Comparison of ENCODE assay signal across 23 cellular contexts in genomic region chr7:123555484-123555883, GRCh38. TPM values are rescaled to one million over a fixed set of nuclear protein-coding genes. Genes with fewer than 3 reads are reported as not detected.
A peak's percentile ranks its signal among the peaks of the same experiment; 100 is the strongest.
DNase-seq lines count a peak whose midpoint lies in the region; ATAC-seq, FAIRE-seq and TF ChIP-seq lines count a peak whose summit lies in the region.
"Had no signal": no experiment of that assay in that cellular context is flagged by ENCODE, and none has a peak within 500 bp of the region (broad histone marks: within the 10 kb centered on the region; RNA-seq: fewer than 3 reads in every experiment).

No MANE protein-coding gene starts in this region.

- POLR2A ChIA-PET in SK-N-SH (lab: Yijun Ruan, JAX) (no interaction called here), OCI-LY7 (lab: Charles Lee) (interaction anchor here (1.0 kb wide), 1 partner anchor 194 kb away, joined by 4 read pairs; the partner anchor contains the start of gene WASL)
- POLR2A ChIA-PET in activated CD4-positive, alpha-beta memory T cell treated with anti-CD3 and anti-CD28 coated beads, Interleukin-2, amount 10 ng/mL, durations not matched to agents 7 days and 5 days (lab: Charles Lee) = no interaction called here

- no peak overlapping the region for H3K4me3 Mint-ChIP-seq in activated CD4-positive, alpha-beta memory T cell treated with anti-CD3 and anti-CD28 coated beads, Interleukin-2, amount 10 ng/mL, durations not matched to agents 7 days and 5 days
- H3K4me3 Mint-ChIP-seq in activated naive CD4-positive, alpha-beta T cell treated with anti-CD3 and anti-CD28 coated beads, Interleukin-2, amount 10 ng/mL, durations not matched to agents 7 days and 5 days = no peak overlapping the region

- H4K20me1 ChIP-seq in SK-N-SH (ENCODE audit: insufficient read depth) (no peaks in the 10 kb centered on the region), DOHH2 (ENCODE audit: control insufficient read depth, insufficient read depth, low read depth, low read length) (no peaks in the 10 kb centered on the region), OCI-LY7 (ENCODE audit: insufficient read depth, low read length) (0 out of 2 replicates have a peak, but pooled peaks cover 6% of the 10 kb centered on the region)

- H2AFZ ChIP-seq in SK-N-SH (ENCODE audit: low read depth) (no peak overlapping the region), OCI-LY7 (ENCODE audit: low read length) (no peak overlapping the region)
- H2AFZ ChIP-seq: PC-9 had no signal

- no peak overlapping the region for H3K4me3 ChIP-seq in SK-N-SH (ENCODE audit: low read depth in 2 of 2, low read length in 1 of 2)
- H3K4me3 ChIP-seq in DOHH2 (ENCODE audit: low read length) = no peak overlapping the region
- peak overlapping the region; percentile 92 for H3K4me3 ChIP-seq in OCI-LY7 (ENCODE audit: low read depth, low read length, poor library complexity, severe bottlenecking)
- H3K4me3 ChIP-seq in endocrine pancreas (ENCODE audit: control insufficient read depth, insufficient read depth, low read length) = peak overlapping the region; percentile 98
- no peak overlapping the region for H3K4me3 ChIP-seq in pancreas
- H3K4me3 ChIP-seq: PC-9 had no signal

- H3K79me2 ChIP-seq in SK-N-SH (ENCODE audit: insufficient read depth) (peaks cover 55% of the 10 kb centered on the region), DOHH2 (ENCODE audit: control insufficient read depth, low read length) (peaks cover 49% of the 10 kb centered on the region), OCI-LY7 (ENCODE audit: insufficient read depth, low read depth, low read length) (peaks cover 53% of the 10 kb centered on the region; the same call in 1 of the 2 replicates)

- H3K9ac ChIP-seq in SK-N-SH (no peak overlapping the region), endocrine pancreas (ENCODE audit: control insufficient read depth, insufficient read depth, low read length) (no peak overlapping the region)

- peaks cover 18% of the 10 kb centered on the region for H3K36me3 Mint-ChIP-seq in activated CD4-positive, alpha-beta memory T cell treated with anti-CD3 and anti-CD28 coated beads, Interleukin-2, amount 10 ng/mL, durations not matched to agents 7 days and 5 days (ENCODE audit: low read depth)
- peaks cover 11% of the 10 kb centered on the region for H3K36me3 Mint-ChIP-seq in activated naive CD4-positive, alpha-beta T cell treated with anti-CD3 and anti-CD28 coated beads, Interleukin-2, amount 10 ng/mL, durations not matched to agents 7 days and 5 days

- H3K4me1 ChIP-seq in SK-N-SH (ENCODE audit: control insufficient read depth in 1 of 2, insufficient read depth in 2 of 2, low read depth in 1 of 2, low read length in 1 of 2) = peaks cover 9 to 12% of the 10 kb centered on the region in 2 experiments
- H3K4me1 ChIP-seq in DOHH2 (ENCODE audit: control insufficient read depth, low read length) = peaks cover 23% of the 10 kb centered on the region
- H3K4me1 ChIP-seq in OCI-LY7 (ENCODE audit: insufficient read depth, low read length, poor library complexity, severe bottlenecking) = peaks cover 15% of the 10 kb centered on the region
- H3K4me1 ChIP-seq in endocrine pancreas (ENCODE audit: control insufficient read depth, insufficient read depth, low read length) = peaks cover 15% of the 10 kb centered on the region
- H3K4me1 ChIP-seq in pancreas = peaks cover 6 to 28% (median 7%) of the 10 kb centered on the region in 3 donors

- H3K27me3 Mint-ChIP-seq in activated CD4-positive, alpha-beta memory T cell treated with anti-CD3 and anti-CD28 coated beads, Interleukin-2, amount 10 ng/mL, durations not matched to agents 7 days and 5 days = peaks cover 2% of the 10 kb centered on the region
- H3K27me3 Mint-ChIP-seq in activated naive CD4-positive, alpha-beta T cell treated with anti-CD3 and anti-CD28 coated beads, Interleukin-2, amount 10 ng/mL, durations not matched to agents 7 days and 5 days = no peaks in the 10 kb centered on the region

- intact Hi-C loops in OCI-LY7 (cut with micrococcal nuclease; ENCODE audit: unreplicated experiment) = loop anchor here (5.0 kb wide), 1 partner anchor 192 kb away; the partner anchor contains the start of gene WASL
- intact Hi-C loops in pancreas (cut with DNase I) = no loop called here

- ATAC-seq in SK-N-SH treated with all-trans-retinoic acid at 6 μM for 48 hours = no peak
- ATAC-seq in pancreas = no peak

- H3K9me3 ChIP-seq in SK-N-SH (no peaks in the 10 kb centered on the region), DOHH2 (ENCODE audit: control insufficient read depth, insufficient read depth, low read length) (no peaks in the 10 kb centered on the region), OCI-LY7 (ENCODE audit: low read length) (no peaks in the 10 kb centered on the region), endocrine pancreas (ENCODE audit: control insufficient read depth, low read length) (no peaks in the 10 kb centered on the region), pancreas (no peaks in the 10 kb centered on the region)

- H3F3A ChIP-seq in SK-N-SH (replicated peaks; ENCODE audit: insufficient read depth) (peaks cover 11% of the 10 kb centered on the region), DOHH2 (ENCODE audit: control insufficient read depth, insufficient read depth) (no peaks in the 10 kb centered on the region)

- no peak overlapping the region for H3K27ac ChIP-seq in SK-N-SH (ENCODE audit: low read depth in 2 of 2, low read length in 1 of 2)
- H3K27ac ChIP-seq in DOHH2 (ENCODE audit: low read depth, low read length) = no peak overlapping the region
- H3K27ac ChIP-seq in OCI-LY7 (ENCODE audit: low read depth, low read length, poor library complexity, severe bottlenecking) = no peak overlapping the region
- no peak overlapping the region for H3K27ac ChIP-seq in pancreas
- H3K27ac ChIP-seq: 22Rv1, C4-2B, PC-9 had no signal

- no peak for FAIRE-seq in pancreas (lab: Jason Lieb, UNC)
- FAIRE-seq: H54 had no signal

- no peak for TF ChIP-seq RAD21 in SK-N-SH (IDR thresholded peaks at IDR 0.05; ENCODE audit: low read length)

- peaks cover 4% of the 10 kb centered on the region for H3K9me3 Mint-ChIP-seq in activated CD4-positive, alpha-beta memory T cell treated with anti-CD3 and anti-CD28 coated beads, Interleukin-2, amount 10 ng/mL, durations not matched to agents 7 days and 5 days
- H3K9me3 Mint-ChIP-seq in activated naive CD4-positive, alpha-beta T cell treated with anti-CD3 and anti-CD28 coated beads, Interleukin-2, amount 10 ng/mL, durations not matched to agents 7 days and 5 days = peaks cover 1% of the 10 kb centered on the region

- TF ChIP-seq CTCF in SK-N-SH (IDR thresholded peaks at IDR 0.05) (no peak), DOHH2 (IDR thresholded peaks at IDR 0.05; ENCODE audit: low read depth, low read length, poor library complexity, severe bottlenecking) (no peak), OCI-LY7 (conservative IDR thresholded peaks at IDR 0.05; ENCODE audit: low read length) (no peak), pancreas (IDR thresholded peaks at IDR 0.05) (no peak)

- H3K36me3 ChIP-seq in SK-N-SH (replicated peaks in 1 of 2; ENCODE audit: control insufficient read depth in 1 of 2, insufficient read depth in 2 of 2, low read length in 1 of 2) = peaks cover 22 to 27% of the 10 kb centered on the region in 2 experiments
- peaks cover 46% of the 10 kb centered on the region for H3K36me3 ChIP-seq in DOHH2 (ENCODE audit: control insufficient read depth, low read length)
- peaks cover 44% of the 10 kb centered on the region for H3K36me3 ChIP-seq in OCI-LY7 (ENCODE audit: insufficient read depth, low read length)
- no peaks in the 10 kb centered on the region for H3K36me3 ChIP-seq in endocrine pancreas (ENCODE audit: control insufficient read depth, insufficient read depth, low read length)
- no peaks in the 10 kb centered on the region for H3K36me3 ChIP-seq in pancreas

- H3K4me2 ChIP-seq in SK-N-SH = peak overlapping the region; percentile 82
- H3K4me2 ChIP-seq in DOHH2 (ENCODE audit: low read length) = peak overlapping the region; percentile 78
- peak overlapping the region; percentile 92 for H3K4me2 ChIP-seq in OCI-LY7 (ENCODE audit: low read length)

- no peaks in the 10 kb centered on the region for H3K9me2 ChIP-seq in SK-N-SH
- H3K9me2 ChIP-seq in DOHH2 (replicated peaks; ENCODE audit: control insufficient read depth, low read length) = no peaks in the 10 kb centered on the region
- H3K9me2 ChIP-seq in OCI-LY7 (ENCODE audit: insufficient read depth, low read length) = no peaks in the 10 kb centered on the region

- no peak for DNase-seq in SK-N-SH
- no peak for DNase-seq in OCI-LY7 (ENCODE audit: low spot score)
- DNase-seq in pancreas = no peak
- DNase-seq in activated CD4-positive, alpha-beta memory T cell treated with anti-CD3 and anti-CD28 coated beads, Interleukin-2, amount 10 ng/mL, durations not matched to agents 7 days and 5 days = no peak
- no peak for DNase-seq in activated naive CD4-positive, alpha-beta T cell treated with anti-CD3 and anti-CD28 coated beads, Interleukin-2, amount 10 ng/mL, durations not matched to agents 7 days and 5 days
- DNase-seq: ACHN, EL, GF-D8, NCI-H1092 treated with DMSO at 0.1 percent for 48 hours, NCI-H146, NCI-H2029, NCI-H2227 treated with DMSO at 0.1 percent for 48 hours, NCI-H510A treated with DMSO at 0.1 percent for 48 hours, NCI-H774, PC-9, RPMI8226, SHP77 had no signal

- H3K4me1 Mint-ChIP-seq in activated CD4-positive, alpha-beta memory T cell treated with anti-CD3 and anti-CD28 coated beads, Interleukin-2, amount 10 ng/mL, durations not matched to agents 7 days and 5 days = peaks cover 2% of the 10 kb centered on the region
- peaks cover 2% of the 10 kb centered on the region for H3K4me1 Mint-ChIP-seq in activated naive CD4-positive, alpha-beta T cell treated with anti-CD3 and anti-CD28 coated beads, Interleukin-2, amount 10 ng/mL, durations not matched to agents 7 days and 5 days

- H3K27me3 ChIP-seq in SK-N-SH (ENCODE audit: insufficient read depth) (no peaks in the 10 kb centered on the region), DOHH2 (ENCODE audit: control insufficient read depth, low read length) (no peaks in the 10 kb centered on the region), endocrine pancreas (ENCODE audit: control insufficient read depth, insufficient read depth, low read length) (no peaks in the 10 kb centered on the region), pancreas (no peaks in the 10 kb centered on the region)

- CTCF ChIA-PET in SK-N-SH (lab: Yijun Ruan, JAX) (no interaction called here), OCI-LY7 (lab: Charles Lee; ENCODE audit: unreplicated experiment) (no interaction called here)
- CTCF ChIA-PET in activated CD4-positive, alpha-beta memory T cell treated with anti-CD3 and anti-CD28 coated beads, Interleukin-2, amount 10 ng/mL, durations not matched to agents 7 days and 5 days (lab: Charles Lee) = no interaction called here
- CTCF ChIA-PET in activated naive CD4-positive, alpha-beta T cell treated with anti-CD3 and anti-CD28 coated beads, Interleukin-2, amount 10 ng/mL, durations not matched to agents 7 days and 5 days (lab: Charles Lee) = no interaction called here

- H3K27ac Mint-ChIP-seq in activated CD4-positive, alpha-beta memory T cell treated with anti-CD3 and anti-CD28 coated beads, Interleukin-2, amount 10 ng/mL, durations not matched to agents 7 days and 5 days = no peak overlapping the region
- H3K27ac Mint-ChIP-seq in activated naive CD4-positive, alpha-beta T cell treated with anti-CD3 and anti-CD28 coated beads, Interleukin-2, amount 10 ng/mL, durations not matched to agents 7 days and 5 days = no peak overlapping the region

- no peak for TF ChIP-seq EP300 in SK-N-SH (IDR thresholded peaks at IDR 0.05; ENCODE audit: borderline replicate concordance in 1 of 2, low read depth in 1 of 2, low read length in 1 of 2)

- no TSS peak for BruUV-seq in OCI-LY7 (replicated peaks; lab: Mats Ljungman, UMichigan)

RNA-seq across cellular contexts. Expression of gene NDUFA5, which starts 2.1 kb away (rescaled TPM):
- polyA plus RNA-seq in SK-N-SH (2012; rRNA removed) = 10.9 and 14.6 TPM in 2 replicates
- 20.3 and 38.9 TPM in 2 replicates for polyA plus RNA-seq in SK-N-SH (2012; cell fraction: cytosol; rRNA removed)
- polyA plus RNA-seq in SK-N-SH (2012; cell fraction: nucleus; rRNA removed) = 2.5 and 7.4 TPM in 2 replicates
- 42.6 and 50.8 TPM in 2 replicates for total RNA-seq in OCI-LY7 (2014; rRNA removed; shearing (Covaris generic))
- 71.5 and 74.9 TPM in 2 replicates for total RNA-seq in OCI-LY7 (2022)
- total RNA-seq in pancreas = 10 to 100 TPM; 19.4 to 42.5 (median 31.6) TPM
- polyA plus RNA-seq in pancreas = 10 to 100 TPM; 55.5 to 83.5 TPM
- 10 to 100 TPM; 52.7 to 54.0 TPM for total RNA-seq in activated CD4-positive, alpha-beta memory T cell treated with anti-CD3 and anti-CD28 coated beads, Interleukin-2, amount 10 ng/mL, durations not matched to agents 7 days and 5 days

RNA-seq across cellular contexts. Expression of gene IQUB, which starts 21.1 kb away (rescaled TPM):
- polyA plus RNA-seq in SK-N-SH (2012; rRNA removed) (0.10 and 0.11 TPM in 2 replicates), pancreas (under 1 TPM; 0.15 to 0.59 TPM)
- 0.13 and 0.15 TPM in 2 replicates for polyA plus RNA-seq in SK-N-SH (2012; cell fraction: cytosol; rRNA removed)
- 0.09 and 0.26 TPM in 2 replicates for polyA plus RNA-seq in SK-N-SH (2012; cell fraction: nucleus; rRNA removed)
- 0.09 and 0.15 TPM in 2 replicates for total RNA-seq in OCI-LY7 (2014; rRNA removed; shearing (Covaris generic))
- total RNA-seq in OCI-LY7 (2022) (0.32 and 0.42 TPM in 2 replicates), pancreas (under 1 TPM; 0.41 to 0.81 (median 0.52) TPM)
- not detected for total RNA-seq in activated CD4-positive, alpha-beta memory T cell treated with anti-CD3 and anti-CD28 coated beads, Interleukin-2, amount 10 ng/mL, durations not matched to agents 7 days and 5 days

RNA-seq across cellular contexts. Expression of gene ASB15, which starts 46.1 kb away (rescaled TPM):
- polyA plus RNA-seq in SK-N-SH (2012; rRNA removed) (not detected in 2 replicates), pancreas (not detected)
- not detected in 2 replicates for polyA plus RNA-seq in SK-N-SH (2012; cell fraction: cytosol; rRNA removed)
- not detected in 2 replicates for polyA plus RNA-seq in SK-N-SH (2012; cell fraction: nucleus; rRNA removed)
- total RNA-seq in OCI-LY7 (2014; rRNA removed; shearing (Covaris generic)) = not detected in 2 replicates
- total RNA-seq in OCI-LY7 (2022) (not detected in 2 replicates), pancreas (under 1 TPM in 1 of 6 donors, not detected in 5; 0.04 TPM)
- not detected for total RNA-seq in activated CD4-positive, alpha-beta memory T cell treated with anti-CD3 and anti-CD28 coated beads, Interleukin-2, amount 10 ng/mL, durations not matched to agents 7 days and 5 days
- total RNA-seq: PC-9 had no signal

Comparison
In these comparisons a context has a peak if more than half of its experiments do, and no peak if none do; other contexts are left out.
1. H3K4me3 ChIP-seq: peak in OCI-LY7 (single experiment) and endocrine pancreas (single experiment); none in SK-N-SH (0 of 2), DOHH2 (single experiment) and pancreas (0 of 4).
2. Peak in every context shown above with its lines, with median percentiles within 50 percentile points of each other: H3K4me2 ChIP-seq.